Comparison of ENCODE assay signal across 1 cellular context in genomic region chrX:107718156-107718621, GRCh38.
TF ChIP-seq lines count a peak whose summit lies in the region.

No MANE protein-coding gene starts in this region.

TF ChIP-seq in HEK293, 187 proteins besides CTCF, POLR2A, EP300 and RAD21 (continued from another document and continues in another):
- TF ChIP-seq REPIN1 (tag by site-specific recombination; IDR thresholded peaks at IDR 0.05; ENCODE audit: low read depth) (no peak), ZNF416 (tag by site-specific recombination; IDR thresholded peaks at IDR 0.05) (no peak), ZNF335 (tag by site-specific recombination; conservative IDR thresholded peaks at IDR 0.05) (no peak; the same call in none of the 2 replicates), ZSCAN16 (tag by site-specific recombination; IDR thresholded peaks at IDR 0.05) (no peak), ZFP3 (tag by site-specific recombination; IDR thresholded peaks at IDR 0.05; ENCODE audit: low read depth) (no peak), ZNF211 (tag by site-specific recombination; IDR thresholded peaks at IDR 0.05; ENCODE audit: low read depth) (no peak), ZNF623 (tag by site-specific recombination; IDR thresholded peaks at IDR 0.05) (no peak), ZBTB21 (tag by site-specific recombination; IDR thresholded peaks at IDR 0.05) (peak; percentile 49), ZNF221 (tag by site-specific recombination; IDR thresholded peaks at IDR 0.05; ENCODE audit: borderline replicate concordance) (no peak), ZNF2 (tag by site-specific recombination; IDR thresholded peaks at IDR 0.05) (peak; percentile 34; the same call in 1 of the 2 replicates), ZNF704 (tag by site-specific recombination; IDR thresholded peaks at IDR 0.05) (no peak), ZNF121 (tag by site-specific recombination; IDR thresholded peaks at IDR 0.05) (no peak), TRIM28 (IDR thresholded peaks at IDR 0.05; ENCODE audit: borderline replicate concordance, low read length) (peak; percentile 42; the same call in 1 of the 2 replicates), PATZ1 (tag by site-specific recombination; IDR thresholded peaks at IDR 0.05) (no peak), ZNF398 (tag by site-specific recombination; IDR thresholded peaks at IDR 0.05) (no peak), ATF2 (tag by site-specific recombination; IDR thresholded peaks at IDR 0.05; ENCODE audit: low read depth) (no peak), ZNF350 (tag by site-specific recombination; IDR thresholded peaks at IDR 0.05) (no peak), SCRT2 (tag by site-specific recombination; IDR thresholded peaks at IDR 0.05) (no peak), ZNF670 (tag by site-specific recombination; IDR thresholded peaks at IDR 0.05; ENCODE audit: low read depth) (no peak), ZNF311 (tag by site-specific recombination; IDR thresholded peaks at IDR 0.05; ENCODE audit: borderline replicate concordance) (no peak), ZNF660 (tag by site-specific recombination; IDR thresholded peaks at IDR 0.05) (peak; percentile 90), ZNF354C (tag by site-specific recombination; IDR thresholded peaks at IDR 0.05; ENCODE audit: borderline replicate concordance, low read depth) (no peak), ZNF473 (tag by site-specific recombination; IDR thresholded peaks at IDR 0.05) (no peak), ZNF548 (tag by site-specific recombination; IDR thresholded peaks at IDR 0.05) (no peak), ZNF792 (tag by site-specific recombination; IDR thresholded peaks at IDR 0.05) (no peak), SP7 (tag by site-specific recombination; IDR thresholded peaks at IDR 0.05) (peak; percentile 56; the same call in 1 of the 2 replicates), PRDM4 (tag by site-specific recombination; IDR thresholded peaks at IDR 0.05) (no peak), ZBTB10 (tag by site-specific recombination; IDR thresholded peaks at IDR 0.05) (no peak), ZFP41 (tag by site-specific recombination; IDR thresholded peaks at IDR 0.05; ENCODE audit: borderline replicate concordance) (no peak), ZIC2 (tag by site-specific recombination; IDR thresholded peaks at IDR 0.05) (no peak), ZNF488 (tag by site-specific recombination; IDR thresholded peaks at IDR 0.05) (no peak), SETDB1 (IDR thresholded peaks at IDR 0.05; ENCODE audit: insufficient read length, low read length) (no peak), ZNF223 (tag by site-specific recombination; IDR thresholded peaks at IDR 0.05) (no peak), ZNF37A (tag by site-specific recombination; IDR thresholded peaks at IDR 0.05) (no peak), WT1 (tag by site-specific recombination; IDR thresholded peaks at IDR 0.05) (no peak), ZBTB26 (tag by site-specific recombination; optimal IDR thresholded peaks at IDR 0.05) (no peak), ZNF777 (tag by site-specific recombination; IDR thresholded peaks at IDR 0.05; ENCODE audit: borderline replicate concordance) (no peak), ZBTB8A (tag by site-specific recombination; IDR thresholded peaks at IDR 0.05) (0 out of 2 replicates have a peak, but pooled peaks have one; percentile 25), ZNF26 (tag by site-specific recombination; IDR thresholded peaks at IDR 0.05) (no peak), ZEB2 (tag by site-specific recombination; IDR thresholded peaks at IDR 0.05) (peak; percentile 68), ZNF302 (tag by site-specific recombination; IDR thresholded peaks at IDR 0.05; ENCODE audit: low read depth) (no peak), ZNF645 (tag by site-specific recombination; IDR thresholded peaks at IDR 0.05) (no peak), SCRT1 (tag by site-specific recombination; IDR thresholded peaks at IDR 0.05; ENCODE audit: borderline replicate concordance) (no peak)
